9 cellular contexts compared by ENCODE assay signal in genomic region chr22:46062971-46063631, GRCh38.
DNase-seq lines count a peak whose midpoint lies in the region; TF ChIP-seq lines count a peak whose summit lies in the region.
"Had no signal": no experiment of that assay in that cellular context is flagged by ENCODE, and none has a peak within 500 bp of the region (broad histone marks: within the 10 kb centered on the region; RNA-seq: fewer than 3 reads in every experiment).

No MANE protein-coding gene starts in this region.

- no peaks in the 10 kb centered on the region for H4K20me1 ChIP-seq in osteoblast (ENCODE audit: insufficient read depth, low read length)

- H3K27ac Mint-ChIP-seq in activated naive CD4-positive, alpha-beta T cell treated with anti-CD3 and anti-CD28 coated beads, Interleukin-2, amount 50 U/mL, for 24 hours: peak overlapping the region; percentile 65
- no peak overlapping the region for H3K27ac Mint-ChIP-seq in glutamatergic neuron (ENCODE audit: unreplicated experiment)

- peaks cover 65% of the 10 kb centered on the region for H3K4me1 Mint-ChIP-seq in activated naive CD4-positive, alpha-beta T cell treated with anti-CD3 and anti-CD28 coated beads, Interleukin-2, amount 50 U/mL, for 24 hours
- no peaks in the 10 kb centered on the region for H3K4me1 Mint-ChIP-seq in glutamatergic neuron (ENCODE audit: low read depth, unreplicated experiment)

- H3K36me3 ChIP-seq in esophagus squamous epithelium: peaks cover 0 to 11% (median 0%) of the 10 kb centered on the region in 3 donors
- no peaks in the 10 kb centered on the region for H3K36me3 ChIP-seq in osteoblast (ENCODE audit: insufficient read depth, low read length)
- no peaks in the 10 kb centered on the region for H3K36me3 ChIP-seq in effector memory CD4-positive, alpha-beta T cell (ENCODE audit: control insufficient read depth, insufficient read depth, low read length)

- H3K9me3 ChIP-seq in esophagus squamous epithelium: no peaks in the 10 kb centered on the region
- H3K9me3 ChIP-seq in osteoblast (ENCODE audit: low read depth, low read length): no peaks in the 10 kb centered on the region
- H3K9me3 ChIP-seq in effector memory CD4-positive, alpha-beta T cell (ENCODE audit: control insufficient read depth, low read length): no peaks in the 10 kb centered on the region

- H3K9me3 Mint-ChIP-seq in activated naive CD4-positive, alpha-beta T cell treated with anti-CD3 and anti-CD28 coated beads, Interleukin-2, amount 50 U/mL, for 24 hours: no peaks in the 10 kb centered on the region
- peaks cover 2% of the 10 kb centered on the region for H3K9me3 Mint-ChIP-seq in glutamatergic neuron (ENCODE audit: unreplicated experiment)

- WGBS in esophagus squamous epithelium, 2 donors: 60 to 62% methylated on average over 6 to 13 of the region's 15 CpGs

- no peaks in the 10 kb centered on the region for H3K36me3 Mint-ChIP-seq in activated naive CD4-positive, alpha-beta T cell treated with anti-CD3 and anti-CD28 coated beads, Interleukin-2, amount 50 U/mL, for 24 hours
- peaks cover 6% of the 10 kb centered on the region for H3K36me3 Mint-ChIP-seq in glutamatergic neuron (ENCODE audit: unreplicated experiment)

- H3K4me3 Mint-ChIP-seq in activated naive CD4-positive, alpha-beta T cell treated with anti-CD3 and anti-CD28 coated beads, Interleukin-2, amount 50 U/mL, for 24 hours: no peak overlapping the region
- H3K4me3 Mint-ChIP-seq in glutamatergic neuron (ENCODE audit: unreplicated experiment): no peak overlapping the region

- no peak overlapping the region for H2AFZ ChIP-seq in osteoblast (ENCODE audit: low read length)

- H3K27ac ChIP-seq in esophagus squamous epithelium (peak overlapping the region; percentile 99 to 100 (median 100)), osteoblast (ENCODE audit: low read depth, low read length) (peak overlapping the region; percentile 97)
- H3K27ac ChIP-seq in effector memory CD4-positive, alpha-beta T cell (ENCODE audit: insufficient read depth, low read length, poor library complexity, severe bottlenecking): no peak overlapping the region

- peak overlapping the region; percentile 100 for H3K4me2 ChIP-seq in osteoblast (ENCODE audit: insufficient read depth, low read length)

- TF ChIP-seq CTCF in esophagus squamous epithelium (IDR thresholded peaks at IDR 0.05) (no peak), osteoblast (IDR thresholded peaks at IDR 0.05; ENCODE audit: extremely low read depth, low read depth, low read length) (no peak), glutamatergic neuron (IDR thresholded peaks at IDR 0.05; ENCODE audit: partially characterized antibody, unreplicated experiment) (no peak)

- no peak for TF ChIP-seq POLR2A in esophagus squamous epithelium (IDR thresholded peaks at IDR 0.05)

- intact Hi-C loops in esophagus squamous epithelium (cut with DNase I): no loop called here

- peaks cover 100% of the 10 kb centered on the region for H3K79me2 ChIP-seq in osteoblast (ENCODE audit: insufficient read depth, low read length)

- DNase-seq in activated naive CD4-positive, alpha-beta T cell treated with anti-CD3 and anti-CD28 coated beads, Interleukin-2, amount 50 U/mL, for 16 hours: no peak
- no peak for DNase-seq in esophagus squamous epithelium (lab: John Stamatoyannopoulos, UW)
- DNase-seq in osteoblast (ENCODE audit: insufficient read length, low spot score, missing footprints): peak; percentile 90
- no peak for DNase-seq in medulla oblongata (ENCODE audit: extremely low spot score)
- no peak for DNase-seq in glutamatergic neuron
- DNase-seq in C1 segment of cervical spinal cord (lab: John Stamatoyannopoulos, UW): no peak
- DNase-seq in effector memory CD4-positive, alpha-beta T cell: no peak
- DNase-seq: NCI-H2171 had no signal

- H3K4me1 ChIP-seq in esophagus squamous epithelium (peaks cover 55 to 100% (median 60%) of the 10 kb centered on the region in 3 donors), osteoblast (ENCODE audit: insufficient read depth, low read length) (peaks cover 79% of the 10 kb centered on the region)
- H3K4me1 ChIP-seq in effector memory CD4-positive, alpha-beta T cell (ENCODE audit: control insufficient read depth, insufficient read depth, low read length, poor library complexity, severe bottlenecking): no peaks in the 10 kb centered on the region

- H3K4me3 ChIP-seq in esophagus squamous epithelium: peak overlapping the region in 1 of 4 donors; percentile 46
- H3K4me3 ChIP-seq in osteoblast (ENCODE audit: insufficient read depth, low read length): peak overlapping the region; percentile 46
- H3K4me3 ChIP-seq in effector memory CD4-positive, alpha-beta T cell (ENCODE audit: insufficient read depth, low read depth, low read length, poor library complexity, severe bottlenecking): no peak overlapping the region

- H3K27me3 Mint-ChIP-seq in activated naive CD4-positive, alpha-beta T cell treated with anti-CD3 and anti-CD28 coated beads, Interleukin-2, amount 50 U/mL, for 24 hours: no peaks in the 10 kb centered on the region
- H3K27me3 Mint-ChIP-seq in glutamatergic neuron (ENCODE audit: unreplicated experiment): peaks cover 12% of the 10 kb centered on the region

- no peaks in the 10 kb centered on the region for H3K27me3 ChIP-seq in esophagus squamous epithelium
- H3K27me3 ChIP-seq in osteoblast (ENCODE audit: insufficient read depth, low read length): no peaks in the 10 kb centered on the region
- no peaks in the 10 kb centered on the region for H3K27me3 ChIP-seq in effector memory CD4-positive, alpha-beta T cell (replicated peaks; ENCODE audit: control insufficient read depth, insufficient read depth, low read length, poor library complexity, severe bottlenecking)
